ENCODE assay signal across 15 cellular contexts in the genomic region with DNA sequence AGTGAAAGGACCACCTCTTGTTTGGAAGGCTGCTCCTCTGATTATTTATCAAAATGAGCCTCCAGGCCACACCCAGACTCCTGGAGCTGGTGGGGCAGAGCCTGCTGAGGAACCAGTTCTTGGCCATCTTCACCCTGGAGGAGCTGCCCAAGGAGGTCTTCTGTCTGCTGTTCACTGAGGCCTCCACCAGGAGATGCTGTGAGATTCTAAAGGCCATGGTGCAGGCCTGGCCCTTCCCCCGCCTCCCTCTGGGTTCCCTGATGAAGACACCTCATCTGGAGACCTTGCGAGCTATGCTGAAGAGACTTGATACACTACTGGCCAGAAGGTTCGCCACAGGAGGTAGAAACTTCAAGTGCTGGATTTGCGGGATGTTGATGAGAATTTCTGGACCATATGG.
DNase-seq lines count a peak whose midpoint lies in the region; ATAC-seq and TF ChIP-seq lines count a peak whose summit lies in the region.
"Had no signal": no experiment of that assay in that cellular context is flagged by ENCODE, and none has a peak within 500 bp of the region (broad histone marks: within the 10 kb centered on the region; RNA-seq: fewer than 3 reads in every experiment).

No MANE protein-coding gene starts in this region.

- ATAC-seq in activated T-cell treated with anti-CD3 and anti-CD28 coated beads, Interleukin-2, amount 50 U/mL, for 4 hours = no peak
- ATAC-seq in GM21447 (IDR thresholded peaks at IDR 0.05; ENCODE audit: unreplicated experiment) (no peak), GM21526 (IDR thresholded peaks at IDR 0.05; ENCODE audit: low FRiP score, unreplicated experiment) (no peak), HG03460 (IDR thresholded peaks at IDR 0.05; ENCODE audit: unreplicated experiment) (no peak)
- ATAC-seq: Panc1 had no signal

- peak; percentile 34 for DNase-seq in activated T-cell treated with anti-CD3 and anti-CD28 coated beads, Interleukin-2, amount 50 U/mL, for 24 hours
- DNase-seq in activated T-cell treated with anti-CD3 and anti-CD28 coated beads, Interleukin-2, amount 50 U/mL, for 4 hours = no peak
- DNase-seq in HuH-7 (ENCODE audit: low spot score) = peak; percentile 8
- peak; percentile 14 for DNase-seq in brain microvascular endothelial cell
- DNase-seq in stimulated activated CD4-positive, alpha-beta T cell treated with anti-CD3 and anti-CD28 coated beads, Interleukin-4, amount 100 ng/mL, for 48 hours (ENCODE audit: low read depth in 2 of 2) = peak; percentile 5 to 6
- DNase-seq: activated CD4-positive, CD25-positive, alpha-beta regulatory T cell; C1 segment of cervical spinal cord; H7; naive thymus-derived CD8-positive, alpha-beta T cell; NCI-H1417 had no signal

- peak; percentile 39 for TF ChIP-seq CTCF in brain microvascular endothelial cell (IDR thresholded peaks at IDR 0.05; ENCODE audit: low read depth, low read length, missing control alignments)

- no peaks in the 10 kb centered on the region for H3K9me3 Mint-ChIP-seq in activated T-cell treated with anti-CD3 and anti-CD28 coated beads, Interleukin-2, amount 50 U/mL, for 24 hours
- H3K9me3 Mint-ChIP-seq in activated T-cell treated with anti-CD3 and anti-CD28 coated beads, Interleukin-2, amount 50 U/mL, for 4 hours = no peaks in the 10 kb centered on the region
- H3K9me3 Mint-ChIP-seq: naive thymus-derived CD8-positive, alpha-beta T cell had no signal

- no peak overlapping the region for H3K4me3 ChIP-seq in brain microvascular endothelial cell (ENCODE audit: low read depth, low read length)
- H3K4me3 ChIP-seq: adrenal gland had no signal

- no peak overlapping the region for H3K4me3 Mint-ChIP-seq in activated T-cell treated with anti-CD3 and anti-CD28 coated beads, Interleukin-2, amount 50 U/mL, for 24 hours
- H3K4me3 Mint-ChIP-seq in activated T-cell treated with anti-CD3 and anti-CD28 coated beads, Interleukin-2, amount 50 U/mL, for 4 hours = no peak overlapping the region
- H3K4me3 Mint-ChIP-seq: naive thymus-derived CD8-positive, alpha-beta T cell had no signal

- H3K27ac Mint-ChIP-seq in activated T-cell treated with anti-CD3 and anti-CD28 coated beads, Interleukin-2, amount 50 U/mL, for 24 hours = no peak overlapping the region
- H3K27ac Mint-ChIP-seq: naive thymus-derived CD8-positive, alpha-beta T cell had no signal

- H3K36me3 ChIP-seq in brain microvascular endothelial cell (replicated peaks) = no peaks in the 10 kb centered on the region
- H3K36me3 ChIP-seq: adrenal gland had no signal

- no peaks in the 10 kb centered on the region for H3K27me3 ChIP-seq in brain microvascular endothelial cell (replicated peaks)
- H3K27me3 ChIP-seq: adrenal gland had no signal

- H3K27me3 Mint-ChIP-seq in activated T-cell treated with anti-CD3 and anti-CD28 coated beads, Interleukin-2, amount 50 U/mL, for 24 hours = no peaks in the 10 kb centered on the region
- peaks cover 12% of the 10 kb centered on the region for H3K27me3 Mint-ChIP-seq in activated T-cell treated with anti-CD3 and anti-CD28 coated beads, Interleukin-2, amount 50 U/mL, for 4 hours (ENCODE audit: low read depth)

- in situ Hi-C loops in brain microvascular endothelial cell (cut with HindIII; ENCODE audit: low pct_ligation_motif_present, low sequenced_read_pairs) = no loop called here

- no peak overlapping the region for H3K27ac ChIP-seq in brain microvascular endothelial cell
- H3K27ac ChIP-seq: adrenal gland had no signal

- no peaks in the 10 kb centered on the region for H3K36me3 Mint-ChIP-seq in activated T-cell treated with anti-CD3 and anti-CD28 coated beads, Interleukin-2, amount 50 U/mL, for 24 hours (ENCODE audit: low read depth)
- no peaks in the 10 kb centered on the region for H3K36me3 Mint-ChIP-seq in activated T-cell treated with anti-CD3 and anti-CD28 coated beads, Interleukin-2, amount 50 U/mL, for 4 hours (ENCODE audit: insufficient read depth)
- H3K36me3 Mint-ChIP-seq: naive thymus-derived CD8-positive, alpha-beta T cell had no signal

- no peaks in the 10 kb centered on the region for H3K4me1 Mint-ChIP-seq in activated T-cell treated with anti-CD3 and anti-CD28 coated beads, Interleukin-2, amount 50 U/mL, for 24 hours (ENCODE audit: low read depth)
- H3K4me1 Mint-ChIP-seq in activated T-cell treated with anti-CD3 and anti-CD28 coated beads, Interleukin-2, amount 50 U/mL, for 4 hours (ENCODE audit: low read depth) = no peaks in the 10 kb centered on the region
- H3K4me1 Mint-ChIP-seq: naive thymus-derived CD8-positive, alpha-beta T cell had no signal
